In genomic region chr5:122951658-122952057, GRCh38 we compare ENCODE assay signal across 17 cellular contexts.
DNase-seq lines count a peak whose midpoint lies in the region; ATAC-seq, FAIRE-seq and TF ChIP-seq lines count a peak whose summit lies in the region.
"Had no signal": no experiment of that assay in that cellular context is flagged by ENCODE, and none has a peak within 500 bp of the region (broad histone marks: within the 10 kb centered on the region; RNA-seq: fewer than 3 reads in every experiment).

No MANE protein-coding gene starts in this region.

- H4K91ac ChIP-seq in IMR-90 (ENCODE audit: insufficient read depth, low read depth, low read length), result no peak overlapping the region

- ATAC-seq in IMR-90 (ENCODE audit: low read depth), result peak; percentile 24; the same call in 1 of the 2 replicates
- 0 out of 3 replicates have a peak, but pooled peaks have one; percentile 32 for ATAC-seq in K562
- no peak for ATAC-seq in HG02981 (IDR thresholded peaks at IDR 0.05; ENCODE audit: unreplicated experiment)

- H3K36me3 Mint-ChIP-seq in neural crest cell (ENCODE audit: low read depth), result peaks cover 14% of the 10 kb centered on the region

- H4K8ac ChIP-seq in IMR-90 (ENCODE audit: low read depth in 2 of 2, low read length in 2 of 2), result no peak overlapping the region

- H3K4ac ChIP-seq in IMR-90 (ENCODE audit: low read depth, low read length), result no peak overlapping the region

- no peaks in the 10 kb centered on the region; a peak in 1 of 4 replicates for H3K79me1 ChIP-seq in IMR-90 (ENCODE audit: low read depth in 1 of 2, low read length in 2 of 2)

- 78% methylated on average over 3 of the region's 8 CpGs; no CpG with 5 or more reads in 1 of the 2 experiments for WGBS in IMR-90 (ENCODE audit: extremely low coverage in 2 of 2, insufficient read length in 1 of 2), 2 experiments
- WGBS in K562 (ENCODE audit: insufficient coverage, low coverage, missing lambda C conversion rate), result 28% methylated on average over 8 of the region's 8 CpGs

- BruUV-seq in IMR-90 (replicated peaks; lab: Mats Ljungman, UMichigan) (no TSS peak), K562 (replicated peaks; lab: Mats Ljungman, UMichigan) (no TSS peak)

- in situ Hi-C loops in IMR-90 (cut with MboI; ENCODE audit: low sequenced_read_pairs), result no loop called here
- in situ Hi-C loops in K562 (cut with MboI), result no loop called here

- intact Hi-C loops in IMR-90 (cut with micrococcal nuclease) (no loop called here), K562 (cut with micrococcal nuclease) (no loop called here)

- no peak overlapping the region for H2AK9ac ChIP-seq in IMR-90 (replicated peaks; ENCODE audit: low read depth, low read length, poor library complexity)

- no peak for FAIRE-seq in K562 (lab: Jason Lieb, UNC)
- FAIRE-seq: GM18507 had no signal

- H3K9me1 ChIP-seq in IMR-90 (ENCODE audit: insufficient read depth, low read length), result 0 out of 2 replicates have a peak, but pooled peaks cover 4% of the 10 kb centered on the region
- no peaks in the 10 kb centered on the region for H3K9me1 ChIP-seq in K562 (ENCODE audit: control insufficient read depth, insufficient read depth, low read length)

- TF ChIP-seq RAD21 in IMR-90 (IDR thresholded peaks at IDR 0.05; ENCODE audit: low read length) (no peak), K562 (CRISPR knock-in tag; conservative IDR thresholded peaks at IDR 0.05 in 1 of 2, IDR thresholded peaks at IDR 0.05 in 1 of 2) (no peak)

- H3K9me3 ChIP-seq in IMR-90 (ENCODE audit: control insufficient read depth, insufficient read depth, low read length) (no peaks in the 10 kb centered on the region), K562 (replicated peaks; ENCODE audit: control insufficient read depth, insufficient read depth, low read depth, low read length) (no peaks in the 10 kb centered on the region)

- H3K4me3 Mint-ChIP-seq in neural crest cell, result no peak overlapping the region
- H3K4me3 Mint-ChIP-seq: CD4-positive, CD25-positive, alpha-beta regulatory T cell had no signal

- H2AK5ac ChIP-seq in IMR-90 (ENCODE audit: low read depth, low read length), result no peak overlapping the region

- H3K79me2 ChIP-seq in K562 (ENCODE audit: control insufficient read depth, insufficient read depth, low read length), result no peaks in the 10 kb centered on the region

- no peak overlapping the region for H3K14ac ChIP-seq in IMR-90 (replicated peaks; ENCODE audit: low read depth, low read length)

- no peak overlapping the region for H3K18ac ChIP-seq in IMR-90 (ENCODE audit: low read depth, low read length)

- no peak overlapping the region for H3K27ac ChIP-seq in IMR-90 (ENCODE audit: insufficient read depth, low read length)
- H3K27ac ChIP-seq in K562 (ENCODE audit: extremely low read depth, low read depth, low read length), result no peak overlapping the region
- H3K27ac ChIP-seq: 22Rv1; BLaER1 treated with 17β-estradiol and CSF1 and Interleukin-3, amounts not matched to agents 10 nM and 100 nM; GM23248 had no signal

- H3K23ac ChIP-seq in IMR-90 (ENCODE audit: low read depth, low read length), result no peak overlapping the region

- H3K27me3 ChIP-seq in IMR-90 (ENCODE audit: control insufficient read depth, insufficient read depth, low read length), result no peaks in the 10 kb centered on the region
- H3K27me3 ChIP-seq in K562 (ENCODE audit: control insufficient read depth in 2 of 2, insufficient read depth in 2 of 2, low read length in 2 of 2), result peaks cover 0 to 3% of the 10 kb centered on the region in 2 experiments; a peak in 2 of 5 replicates
- H3K27me3 ChIP-seq: BLaER1 treated with 17β-estradiol and CSF1 and Interleukin-3, amounts not matched to agents 10 nM and 100 nM had no signal

- no peak for TF ChIP-seq EP300 in K562 (IDR thresholded peaks at IDR 0.05; ENCODE audit: low read length)

- CTCF ChIA-PET in IMR-90 (lab: Yijun Ruan, JAX) (no interaction called here), K562 (lab: Yijun Ruan, JAX; ENCODE audit: low intra/inter-chr PET ratio) (no interaction called here)

- no peak overlapping the region for H2BK5ac ChIP-seq in IMR-90 (ENCODE audit: low read depth, low read length, poor library complexity, severe bottlenecking)

- TF ChIP-seq POLR2A in IMR-90 (IDR thresholded peaks at IDR 0.05; ENCODE audit: low read depth, low read length) (no peak), K562 (conservative IDR thresholded peaks at IDR 0.05) (no peak)

- H2BK120ac ChIP-seq in IMR-90 (ENCODE audit: low read depth, low read length), result no peak overlapping the region

- no peak overlapping the region for H3K56ac ChIP-seq in IMR-90 (ENCODE audit: extremely low read depth, insufficient read depth, low read length)

- TF ChIP-seq CTCF in IMR-90 (conservative IDR thresholded peaks at IDR 0.05; ENCODE audit: low read depth, low read length) (no peak), K562 (IDR thresholded peaks at IDR 0.05 in 2 of 3, conservative IDR thresholded peaks at IDR 0.05 in 1 of 3; ENCODE audit: insufficient read depth in 2 of 3, low read depth in 1 of 3, low read length in 3 of 3) (no peak), neural crest cell (conservative IDR thresholded peaks at IDR 0.05) (no peak)

- H2AFZ ChIP-seq in IMR-90 (replicated peaks; ENCODE audit: low read length, poor library complexity) (peak overlapping the region; percentile 71), K562 (ENCODE audit: low read depth, low read length) (no peak overlapping the region)
- H2AFZ ChIP-seq: GM23248 had no signal

- H3K4me1 Mint-ChIP-seq in neural crest cell, result no peaks in the 10 kb centered on the region
- H3K4me1 Mint-ChIP-seq: CD4-positive, CD25-positive, alpha-beta regulatory T cell had no signal

- no peaks in the 10 kb centered on the region for H3K27me3 Mint-ChIP-seq in neural crest cell (ENCODE audit: low read depth)
- H3K27me3 Mint-ChIP-seq: CD4-positive, CD25-positive, alpha-beta regulatory T cell had no signal

- H4K5ac ChIP-seq in IMR-90 (ENCODE audit: low read depth, low read length), result no peak overlapping the region

- peak overlapping the region; percentile 0 for H3K27ac Mint-ChIP-seq in neural crest cell (ENCODE audit: unreplicated experiment)
- H3K27ac Mint-ChIP-seq: CD4-positive, CD25-positive, alpha-beta regulatory T cell had no signal

- POLR2A ChIA-PET in IMR-90 (lab: Charles Lee; ENCODE audit: unreplicated experiment) (no interaction called here), K562 (lab: Yijun Ruan, JAX) (no interaction called here)

- H3K4me3 ChIP-seq in IMR-90 (ENCODE audit: insufficient read depth, low read depth, low read length) (no peak overlapping the region), K562 (no peak overlapping the region)
- H3K4me3 ChIP-seq: BLaER1 treated with 17β-estradiol and CSF1 and Interleukin-3, amounts not matched to agents 10 nM and 100 nM; GM23248 had no signal

- H3K9me3 Mint-ChIP-seq in neural crest cell, result peaks cover 2% of the 10 kb centered on the region

- no peak overlapping the region for H2BK15ac ChIP-seq in IMR-90 (ENCODE audit: low read depth, low read length)

- dilution Hi-C loops in IMR-90 (cut with HindIII; ENCODE audit: low sequenced_read_pairs, unreplicated experiment), result no loop called here

- H3K4me2 ChIP-seq in IMR-90 (ENCODE audit: low read depth, low read length) (no peak overlapping the region), K562 (ENCODE audit: insufficient read depth, low read length) (no peak overlapping the region)
- H3K4me2 ChIP-seq: BLaER1 treated with 17β-estradiol and CSF1 and Interleukin-3, amounts not matched to agents 10 nM and 100 nM had no signal

- H3K36me3 ChIP-seq in IMR-90 (ENCODE audit: control insufficient read depth, insufficient read depth, low read length) (peaks cover 3% of the 10 kb centered on the region; the same call in 1 of the 2 replicates), K562 (ENCODE audit: control insufficient read depth, insufficient read depth, low read length) (no peaks in the 10 kb centered on the region)

- H4K20me1 ChIP-seq in IMR-90 (ENCODE audit: insufficient read depth, low read length) (no peaks in the 10 kb centered on the region), K562 (replicated peaks; ENCODE audit: control insufficient read depth, insufficient read depth, low read length) (no peaks in the 10 kb centered on the region)

- no peak overlapping the region for H2BK20ac ChIP-seq in IMR-90 (ENCODE audit: low read depth, low read length)

- DNase-seq in NCI-H2107 treated with DMSO at 0.1 percent for 48 hours (lab: John Stamatoyannopoulos, UW; ENCODE audit: unreplicated experiment) (peak; percentile 4), NCI-H2107 (lab: John Stamatoyannopoulos, UW) (no peak), IMR-90 (peak; percentile 4), K562 (ENCODE audit: extremely low read depth in 1 of 4, low spot score in 3 of 4) (no peak), neural crest cell (ENCODE audit: low read depth, low spot score) (no peak), 8988T (no peak), NOMO-1 treated with dmso at 0.1 percent for 144 hours (lab: John Stamatoyannopoulos, UW; ENCODE audit: unreplicated experiment) (no peak)
- DNase-seq: AML-193; CD4-positive, CD25-positive, alpha-beta regulatory T cell; DMS53; GF-D8; GM23248; H7 had no signal

- no peaks in the 10 kb centered on the region for H3K4me1 ChIP-seq in IMR-90 (ENCODE audit: control insufficient read depth, insufficient read depth, low read length)
- no peaks in the 10 kb centered on the region for H3K4me1 ChIP-seq in K562 (replicated peaks in 1 of 2; ENCODE audit: control insufficient read depth in 2 of 2, insufficient read depth in 2 of 2, low read length in 2 of 2)

- no peak overlapping the region for H3K9ac ChIP-seq in IMR-90 (ENCODE audit: low read depth, low read length)
- no peak overlapping the region for H3K9ac ChIP-seq in K562 (ENCODE audit: insufficient read depth in 1 of 2, low read depth in 2 of 2, low read length in 2 of 2)
- H3K9ac ChIP-seq: BLaER1 treated with 17β-estradiol and CSF1 and Interleukin-3, amounts not matched to agents 10 nM and 100 nM; GM23248 had no signal

TF ChIP-seq in IMR-90, 13 proteins besides CTCF, POLR2A, EP300 and RAD21 (continues in another document):
- TF ChIP-seq MXI1 (IDR thresholded peaks at IDR 0.05; ENCODE audit: borderline replicate concordance, low read depth, low read length) (no peak), RCOR1 (IDR thresholded peaks at IDR 0.05; ENCODE audit: insufficient replicate concordance, low read length) (no peak)

TF ChIP-seq in K562, 482 proteins besides CTCF, POLR2A, EP300 and RAD21 (continues in another document):
- TF ChIP-seq WHSC1 (IDR thresholded peaks at IDR 0.05; ENCODE audit: low read length) (no peak), SRSF3 (IDR thresholded peaks at IDR 0.05; ENCODE audit: insufficient read depth, low read length) (no peak), ZEB2 (IDR thresholded peaks at IDR 0.05) (no peak), TCFL5 (CRISPR knock-in tag; conservative IDR thresholded peaks at IDR 0.05) (no peak)

Comparison
In these comparisons a context has a peak if more than half of its experiments do, and no peak if none do; other contexts are left out.
1. DNase-seq: peak in NCI-H2107 treated with DMSO at 0.1 percent for 48 hours (single experiment) and IMR-90 (single experiment); none in NCI-H2107 (single experiment), K562 (0 of 4), neural crest cell (single experiment), 8988T (single experiment) and NOMO-1 treated with dmso at 0.1 percent for 144 hours (single experiment).